ENCODE assay signal across 9 cellular contexts in genomic region chr3:127890651-127891290, GRCh38. TPM values are rescaled to one million over a fixed set of nuclear protein-coding genes. Genes with fewer than 3 reads are reported as not detected.
DNase-seq lines count a peak whose midpoint lies in the region; ATAC-seq and TF ChIP-seq lines count a peak whose summit lies in the region.
"Not testable (repeated sequence)": the region's sequence is repeated elsewhere in the genome, so short reads cannot be mapped to it uniquely, and the experiment has no call there.
"Had no signal": no experiment of that assay in that cellular context is flagged by ENCODE, and none has a peak within 500 bp of the region (broad histone marks: within the 10 kb centered on the region; RNA-seq: fewer than 3 reads in every experiment).

No MANE protein-coding gene starts in this region.

- H3K4me3 ChIP-seq in HEK293 (ENCODE audit: low read depth, low read length); adrenal gland; epithelial cell of proximal tubule (ENCODE audit: low read depth, low read length): not testable (repeated sequence)

- H3K27me3 Mint-ChIP-seq in Calu3 (ENCODE audit: unreplicated experiment); activated CD4-positive, alpha-beta T cell treated with anti-CD3 and anti-CD28 coated beads, Interleukin-2, amount 10 ng/mL, durations not matched to agents 24 days and 14 days: not testable (repeated sequence)
- H3K27me3 Mint-ChIP-seq in stimulated activated memory B cell treated with anti-CD40 and anti-IgM and Interleukin-4, amounts not matched to agents 10 μg/mL and 1 μg/mL and 100 μg/mL, for 72 hours, result peaks cover 13% of the 10 kb centered on the region

- CTCF ChIA-PET in Calu3 (lab: Charles Lee), result not testable (repeated sequence)
- CTCF ChIA-PET in HEK293 (lab: Yijun Ruan, JAX), result interaction anchor here (0.9 kb wide), 1 partner anchor 240 kb away, joined by 3 read pairs; no protein-coding TSS in a partner anchor

- BruUV-seq in Calu3 (replicated peaks; lab: Mats Ljungman, UMichigan), result not testable (repeated sequence)

- POLR2A ChIA-PET in HEK293 (lab: Yijun Ruan, JAX), result not testable (repeated sequence)

- not testable (repeated sequence) for H3K27ac ChIP-seq in HEK293 (ENCODE audit: extremely low read depth, low read depth, low read length)
- H3K27ac ChIP-seq in adrenal gland, result peak overlapping the region in 2 of 5 donors; percentile 72 to 89

- ATAC-seq in stimulated activated memory B cell treated with anti-CD40 and anti-IgM and Interleukin-4, amounts not matched to agents 10 μg/mL and 1 μg/mL and 100 μg/mL, for 72 hours, result peak; percentile 83

- not testable (repeated sequence) for TF ChIP-seq POLR2A in adrenal gland (IDR thresholded peaks at IDR 0.05)

- peaks cover 17% of the 10 kb centered on the region for H3K4me1 Mint-ChIP-seq in Calu3 (ENCODE audit: low read depth, unreplicated experiment)
- not testable (repeated sequence) for H3K4me1 Mint-ChIP-seq in activated CD4-positive, alpha-beta T cell treated with anti-CD3 and anti-CD28 coated beads, Interleukin-2, amount 10 ng/mL, durations not matched to agents 24 days and 14 days
- peaks cover 26% of the 10 kb centered on the region for H3K4me1 Mint-ChIP-seq in stimulated activated memory B cell treated with anti-CD40 and anti-IgM and Interleukin-4, amounts not matched to agents 10 μg/mL and 1 μg/mL and 100 μg/mL, for 72 hours

- H3K4me3 Mint-ChIP-seq in Calu3 (ENCODE audit: low read depth, unreplicated experiment), result peak overlapping the region; percentile 24
- H3K4me3 Mint-ChIP-seq in activated CD4-positive, alpha-beta T cell treated with anti-CD3 and anti-CD28 coated beads, Interleukin-2, amount 10 ng/mL, durations not matched to agents 24 days and 14 days, result peak overlapping the region; percentile 9
- not testable (repeated sequence) for H3K4me3 Mint-ChIP-seq in stimulated activated memory B cell treated with anti-CD40 and anti-IgM and Interleukin-4, amounts not matched to agents 10 μg/mL and 1 μg/mL and 100 μg/mL, for 72 hours

- H3K36me3 ChIP-seq in HEK293 (ENCODE audit: control insufficient read depth in 2 of 2, insufficient read depth in 1 of 2, low read length in 2 of 2); adrenal gland (replicated peaks in 1 of 2): not testable (repeated sequence)

- H3K4me1 ChIP-seq in HEK293 (ENCODE audit: control insufficient read depth, insufficient read depth, low read length), result not testable (repeated sequence)
- peaks cover 20 to 22% of the 10 kb centered on the region in 2 donors for H3K4me1 ChIP-seq in adrenal gland (replicated peaks in 1 of 2)

- DNase-seq in Calu3 (peak; percentile 88), NCI-H82 (lab: John Stamatoyannopoulos, UW) (peak; percentile 33), adrenal gland (peak in 5 of 7 donors; percentile 37 to 57 (median 53)), epithelial cell of proximal tubule (ENCODE audit: low read depth) (peak; percentile 66), myocyte (ENCODE audit: low read depth) (peak; percentile 15)
- peak; percentile 62 for DNase-seq in activated CD4-positive, alpha-beta T cell treated with anti-CD3 and anti-CD28 coated beads, Interleukin-2, amount 10 ng/mL, durations not matched to agents 24 days and 14 days

- not testable (repeated sequence) for H3K9me3 ChIP-seq in HEK293 (ENCODE audit: control insufficient read depth, insufficient read depth, low read depth, low read length); adrenal gland (replicated peaks in 1 of 3)

- not testable (repeated sequence) for H3K36me3 Mint-ChIP-seq in Calu3 (ENCODE audit: insufficient read depth, unreplicated experiment); activated CD4-positive, alpha-beta T cell treated with anti-CD3 and anti-CD28 coated beads, Interleukin-2, amount 10 ng/mL, durations not matched to agents 24 days and 14 days (ENCODE audit: low read depth)
- peaks cover 28% of the 10 kb centered on the region for H3K36me3 Mint-ChIP-seq in stimulated activated memory B cell treated with anti-CD40 and anti-IgM and Interleukin-4, amounts not matched to agents 10 μg/mL and 1 μg/mL and 100 μg/mL, for 72 hours

- TF ChIP-seq CTCF in Calu3 (IDR thresholded peaks at IDR 0.05; ENCODE audit: unreplicated experiment); HEK293 (tag by site-specific recombination; IDR thresholded peaks at IDR 0.05); adrenal gland (IDR thresholded peaks at IDR 0.05); epithelial cell of proximal tubule (conservative IDR thresholded peaks at IDR 0.05; ENCODE audit: low read depth, low read length): not testable (repeated sequence)

- intact Hi-C loops in Calu3 (cut with micrococcal nuclease; ENCODE audit: unreplicated experiment); activated CD4-positive, alpha-beta T cell treated with anti-CD3 and anti-CD28 coated beads, Interleukin-2, amount 10 ng/mL, durations not matched to agents 24 days and 14 days (cut with micrococcal nuclease); adrenal gland (cut with DNase I): not testable (repeated sequence)

- peak overlapping the region; percentile 96 for H3K27ac Mint-ChIP-seq in Calu3 (ENCODE audit: unreplicated experiment)
- peak overlapping the region; percentile 61 for H3K27ac Mint-ChIP-seq in activated CD4-positive, alpha-beta T cell treated with anti-CD3 and anti-CD28 coated beads, Interleukin-2, amount 10 ng/mL, durations not matched to agents 24 days and 14 days
- peak overlapping the region; percentile 73 for H3K27ac Mint-ChIP-seq in stimulated activated memory B cell treated with anti-CD40 and anti-IgM and Interleukin-4, amounts not matched to agents 10 μg/mL and 1 μg/mL and 100 μg/mL, for 72 hours

- peaks cover 24% of the 10 kb centered on the region for H3K9me3 Mint-ChIP-seq in Calu3 (ENCODE audit: low read depth, unreplicated experiment)
- peaks cover 12% of the 10 kb centered on the region for H3K9me3 Mint-ChIP-seq in activated CD4-positive, alpha-beta T cell treated with anti-CD3 and anti-CD28 coated beads, Interleukin-2, amount 10 ng/mL, durations not matched to agents 24 days and 14 days
- peaks cover 14% of the 10 kb centered on the region for H3K9me3 Mint-ChIP-seq in stimulated activated memory B cell treated with anti-CD40 and anti-IgM and Interleukin-4, amounts not matched to agents 10 μg/mL and 1 μg/mL and 100 μg/mL, for 72 hours

- not testable (repeated sequence) for H3K27me3 ChIP-seq in adrenal gland

- WGBS in adrenal gland, 4 donors, result 88 to 91% (median 89%) methylated on average over 9 of the region's 9 CpGs

TF ChIP-seq in HEK293, 187 proteins besides CTCF, POLR2A, EP300 and RAD21 (continues in another document):
- TF ChIP-seq ZNF155 (tag by site-specific recombination; IDR thresholded peaks at IDR 0.05) (0 out of 2 replicates have a peak, but pooled peaks have one; percentile 36), SETDB1 (IDR thresholded peaks at IDR 0.05; ENCODE audit: insufficient read length, low read length) (peak; percentile 97), GFI1B (tag by site-specific recombination; IDR thresholded peaks at IDR 0.05) (0 out of 2 replicates have a peak, but pooled peaks have one; percentile 26), ZFP37 (tag by site-specific recombination; IDR thresholded peaks at IDR 0.05) (0 out of 2 replicates have a peak, but pooled peaks have one; percentile 32), ZNF24 (tag by site-specific recombination; IDR thresholded peaks at IDR 0.05) (peak; percentile 77), ZNF324 (tag by site-specific recombination; IDR thresholded peaks at IDR 0.05) (peak; percentile 75; the same call in 1 of the 2 replicates), INSM2 (tag by site-specific recombination; IDR thresholded peaks at IDR 0.05) (0 out of 2 replicates have a peak, but pooled peaks have one; percentile 18), ZBTB17 (tag by site-specific recombination; IDR thresholded peaks at IDR 0.05) (0 out of 2 replicates have a peak, but pooled peaks have one; percentile 49)

RNA-seq across cellular contexts. Expression of gene KBTBD12, which starts 24.3 kb away (rescaled TPM):
- total RNA-seq in Calu3 (2022) (0.07 TPM in 1 of 2 replicates, not detected in the other), adrenal gland (under 1 TPM; 0.07 to 0.95 (median 0.33) TPM), epithelial cell of proximal tubule (0.29 and 0.98 TPM in 2 replicates), myocyte (0.05 and 0.64 TPM in 2 replicates)
- not detected in 2 replicates for total RNA-seq in activated CD4-positive, alpha-beta T cell treated with anti-CD3 and anti-CD28 coated beads, Interleukin-2, amount 10 ng/mL, durations not matched to agents 24 days and 14 days
- under 1 TPM; 0.24 to 0.57 (median 0.55) TPM for polyA plus RNA-seq in adrenal gland
- 0.03 TPM for polyA plus RNA-seq in myocyte (2012)
- total RNA-seq: SJSA1 had no signal

Comparison
In these comparisons a context has a peak if more than half of its experiments do, and no peak if none do; other contexts are left out.
1. DNase-seq: peak in every context shown above with its lines; median percentile 88 in Calu3; 66 in epithelial cell of proximal tubule; 62 in activated CD4-positive, alpha-beta T cell treated with anti-CD3 and anti-CD28 coated beads, Interleukin-2, amount 10 ng/mL, durations not matched to agents 24 days and 14 days; 53 in adrenal gland; 33 in NCI-H82; 15 in myocyte.